12 cellular contexts compared by ENCODE assay signal in genomic region chr12:112924986-112925385, GRCh38. TPM values are rescaled to one million over a fixed set of nuclear protein-coding genes. Genes with fewer than 3 reads are reported as not detected.
DNase-seq lines count a peak whose midpoint lies in the region; ATAC-seq and TF ChIP-seq lines count a peak whose summit lies in the region.
"Had no signal": no experiment of that assay in that cellular context is flagged by ENCODE, and none has a peak within 500 bp of the region (broad histone marks: within the 10 kb centered on the region; RNA-seq: fewer than 3 reads in every experiment).

No MANE protein-coding gene starts in this region.

- DNase-seq in left lung (no peak), posterior cingulate gyrus (no peak), globus pallidus (ENCODE audit: low spot score) (no peak), activated gamma-delta T cell treated with Interleukin-2 at 50 U/mL for 16 hours (no peak)
- DNase-seq: activated T-cell treated with anti-CD3 and anti-CD28 coated beads for 4 hours, glutamatergic neuron, SK-N-SH had no signal

- ATAC-seq in GM18498 (IDR thresholded peaks at IDR 0.05; ENCODE audit: unreplicated experiment) = peak; percentile 81
- ATAC-seq in GM21367 (IDR thresholded peaks at IDR 0.05; ENCODE audit: unreplicated experiment) = peak; percentile 53
- peak; percentile 91 for ATAC-seq in HG03175 (IDR thresholded peaks at IDR 0.05; ENCODE audit: unreplicated experiment)
- peak; percentile 24 for ATAC-seq in left lung
- ATAC-seq in HG03442 (IDR thresholded peaks at IDR 0.05; ENCODE audit: unreplicated experiment) = no peak

- intact Hi-C loops in left lung (cut with DNase I) = no loop called here
- intact Hi-C loops in posterior cingulate gyrus (cut with DNase I) = no loop called here

- H3K4me3 ChIP-seq in left lung = no peak overlapping the region
- H3K4me3 ChIP-seq: testis had no signal

- H3K4me1 ChIP-seq in left lung = no peaks in the 10 kb centered on the region

- peaks cover 0 to 8% of the 10 kb centered on the region in 2 donors for H3K36me3 ChIP-seq in left lung

- H3K27me3 ChIP-seq in left lung = no peaks in the 10 kb centered on the region
- H3K27me3 ChIP-seq: testis had no signal

- H3K27ac ChIP-seq in left lung = no peak overlapping the region
- H3K27ac ChIP-seq: testis had no signal

- no peak for TF ChIP-seq CTCF in left lung (IDR thresholded peaks at IDR 0.05)

- H3K9me3 ChIP-seq in left lung = peaks cover 0 to 3% of the 10 kb centered on the region in 2 donors
- H3K9me3 ChIP-seq: SK-N-SH, testis had no signal

RNA-seq across cellular contexts. Expression of gene OAS3, which starts 13.3 kb away (rescaled TPM):
- 10 to 100 TPM; 35.8 to 47.5 TPM for total RNA-seq in left lung

RNA-seq across cellular contexts. Expression of gene OAS1, which starts 18.2 kb away (rescaled TPM):
- total RNA-seq in left lung = 10 to 100 TPM; 25.7 to 48.3 TPM

RNA-seq across cellular contexts. Expression of gene OAS2, which starts 53.3 kb away (rescaled TPM):
- total RNA-seq in left lung = 10 to 100 TPM; 24.0 to 35.3 TPM
